In genomic region chr11:74520927-74521665, GRCh38 we compare ENCODE assay signal across 2 cellular contexts.
TF ChIP-seq lines count a peak whose summit lies in the region.

No MANE protein-coding gene starts in this region.

TF ChIP-seq in liver, 16 proteins besides CTCF, POLR2A, EP300 and RAD21:
- TF ChIP-seq NR2F2 (IDR thresholded peaks at IDR 0.05) (peak; percentile 84), RXRA (IDR thresholded peaks at IDR 0.05) (no peak)

TF ChIP-seq in HepG2, 621 proteins besides CTCF, POLR2A, EP300 and RAD21:
- TF ChIP-seq RORA (CRISPR knock-in tag; IDR thresholded peaks at IDR 0.05) (no peak), ZNF468 (CRISPR knock-in tag; IDR thresholded peaks at IDR 0.05) (no peak), NR2F6 (IDR thresholded peaks at IDR 0.05) (no peak), NR2F6 (CRISPR knock-in tag; IDR thresholded peaks at IDR 0.05) (no peak), SKI (IDR thresholded peaks at IDR 0.05; ENCODE audit: partially characterized antibody) (no peak), ZNF20 (CRISPR knock-in tag; IDR thresholded peaks at IDR 0.05) (no peak), TGIF2 (CRISPR knock-in tag; IDR thresholded peaks at IDR 0.05) (no peak), ZNF879 (CRISPR knock-in tag; IDR thresholded peaks at IDR 0.05) (no peak), SCMH1 (CRISPR knock-in tag; IDR thresholded peaks at IDR 0.05; ENCODE audit: borderline replicate concordance) (no peak), HMG20A (CRISPR knock-in tag; IDR thresholded peaks at IDR 0.05; ENCODE audit: borderline replicate concordance) (no peak), MYNN (CRISPR knock-in tag; IDR thresholded peaks at IDR 0.05; ENCODE audit: low read depth) (no peak), ZC3H13 (CRISPR knock-in tag; IDR thresholded peaks at IDR 0.05) (no peak), ZNF414 (CRISPR knock-in tag; IDR thresholded peaks at IDR 0.05) (no peak), MTA3 (CRISPR knock-in tag; IDR thresholded peaks at IDR 0.05) (no peak), ZNF772 (CRISPR knock-in tag; IDR thresholded peaks at IDR 0.05) (no peak)
